ENCODE assay signal across 16 cellular contexts in the genomic region with DNA sequence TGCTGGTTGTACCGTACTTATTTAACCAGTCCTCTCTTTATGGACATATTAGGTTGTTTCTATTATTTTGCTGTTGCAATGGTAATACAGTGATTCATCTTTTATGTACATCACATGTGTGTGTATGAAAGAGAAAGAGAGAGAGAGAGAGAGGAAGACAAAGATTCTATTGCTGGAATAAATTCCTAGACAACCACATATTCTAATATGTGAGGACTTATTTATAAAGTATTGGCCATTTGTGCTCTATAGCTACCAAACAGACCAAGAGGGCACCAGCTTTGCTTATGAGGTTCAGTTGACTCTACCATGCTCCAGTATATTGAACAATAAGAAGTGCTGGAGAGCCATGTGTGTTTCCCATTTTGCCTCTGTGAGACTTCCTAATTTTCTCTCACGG.
DNase-seq lines count a peak whose midpoint lies in the region; FAIRE-seq and TF ChIP-seq lines count a peak whose summit lies in the region.
"Had no signal": no experiment of that assay in that cellular context is flagged by ENCODE, and none has a peak within 500 bp of the region (broad histone marks: within the 10 kb centered on the region; RNA-seq: fewer than 3 reads in every experiment).

No MANE protein-coding gene starts in this region.

- no peak for FAIRE-seq in bronchial epithelial cell (lab: Jason Lieb, UNC)
- FAIRE-seq: G401.6, GM12892 had no signal

- no peak overlapping the region for H2BK120ac ChIP-seq in mesendoderm (ENCODE audit: low read depth, low read length)

- no peak overlapping the region for H4K5ac ChIP-seq in mesendoderm (ENCODE audit: low read length)

- no peak overlapping the region for H2AK5ac ChIP-seq in mesendoderm (ENCODE audit: low read length)

- H2BK15ac ChIP-seq in mesendoderm (replicated peaks; ENCODE audit: low read depth): no peak overlapping the region

- H3K27me3 ChIP-seq in bronchial epithelial cell (ENCODE audit: control insufficient read depth, insufficient read depth, low read length): no peaks in the 10 kb centered on the region
- no peaks in the 10 kb centered on the region for H3K27me3 ChIP-seq in mesendoderm (ENCODE audit: insufficient read depth, low read length, poor library complexity)

- H3K9ac ChIP-seq in mesendoderm (ENCODE audit: low read length): no peak overlapping the region

- no peaks in the 10 kb centered on the region for H3K79me1 ChIP-seq in mesendoderm (ENCODE audit: low read length)

- peak overlapping the region; percentile 12 for H3K4ac ChIP-seq in mesendoderm (ENCODE audit: low read depth, low read length)

- no peak overlapping the region for H3K27ac ChIP-seq in mesendoderm (ENCODE audit: low read depth, low read length)

- no peak overlapping the region for H3K56ac ChIP-seq in mesendoderm (ENCODE audit: low read length)

- DNase-seq in COLO829 (ENCODE audit: low spot score): peak; percentile 3
- DNase-seq in HT1080 (ENCODE audit: low read depth): peak; percentile 62
- DNase-seq in bronchial epithelial cell (ENCODE audit: low read depth): peak; percentile 12
- DNase-seq in mesendoderm: no peak
- no peak for DNase-seq in activated CD4-positive, alpha-beta T cell treated with anti-CD3 and anti-CD28 coated beads for 1 hour
- no peak for DNase-seq in glomerular visceral epithelial cell (ENCODE audit: extremely low spot score)
- DNase-seq: C1 segment of cervical spinal cord; Caco-2; CD4-positive, alpha-beta memory T cell; DMS153; DND-41; GOT3; H7; HCEC 1CT had no signal

- no peak overlapping the region for H2BK5ac ChIP-seq in mesendoderm (ENCODE audit: low read length)

- no peak overlapping the region for H3K18ac ChIP-seq in mesendoderm (ENCODE audit: low read length)

- no CpG with 5 or more reads among the region's 2 CpGs for WGBS in mesendoderm (ENCODE audit: extremely low coverage, insufficient coverage, low lambda C conversion rate)

- no peak for TF ChIP-seq CTCF in bronchial epithelial cell (IDR thresholded peaks at IDR 0.05; ENCODE audit: insufficient read depth, low read length, severe bottlenecking)

- no peak overlapping the region for H3K4me2 ChIP-seq in mesendoderm (ENCODE audit: low read length)

- peaks cover 4% of the 10 kb centered on the region for H3K4me1 ChIP-seq in mesendoderm (ENCODE audit: control insufficient read depth, low read depth, low read length)
- H3K4me1 ChIP-seq: Caco-2 had no signal

- H3K23ac ChIP-seq in mesendoderm (ENCODE audit: low read length): no peak overlapping the region

- H3K4me3 ChIP-seq in bronchial epithelial cell (ENCODE audit: low read depth, low read length) (no peak overlapping the region), mesendoderm (ENCODE audit: low read length) (no peak overlapping the region)

- H3K36me3 ChIP-seq in bronchial epithelial cell (ENCODE audit: control insufficient read depth, insufficient read depth, low read length) (no peaks in the 10 kb centered on the region), mesendoderm (ENCODE audit: control insufficient read depth, insufficient read depth, low read length) (no peaks in the 10 kb centered on the region)

- H4K8ac ChIP-seq in mesendoderm (ENCODE audit: low read depth, low read length): no peak overlapping the region

- no peaks in the 10 kb centered on the region for H3K79me2 ChIP-seq in mesendoderm (ENCODE audit: control insufficient read depth, insufficient read depth, low read length)

Comparison
In these comparisons a context has a peak if more than half of its experiments do, and no peak if none do; other contexts are left out.
1. DNase-seq: peak in COLO829 (single experiment), HT1080 (single experiment) and bronchial epithelial cell (single experiment); none in mesendoderm (single experiment), activated CD4-positive, alpha-beta T cell treated with anti-CD3 and anti-CD28 coated beads for 1 hour (single experiment) and glomerular visceral epithelial cell (single experiment).